1 cellular context compared by ENCODE assay signal in genomic region chr5:54024466-54024865, GRCh38.
TF ChIP-seq lines count a peak whose summit lies in the region.

No MANE protein-coding gene starts in this region.

TF ChIP-seq in A549, 52 proteins besides CTCF, POLR2A, EP300 and RAD21 (continued from another document):
- TF ChIP-seq BCL3 (IDR thresholded peaks at IDR 0.05) (no peak), FOSL2 (IDR thresholded peaks at IDR 0.05) (no peak), FOSL2 (CRISPR knock-in tag; IDR thresholded peaks at IDR 0.05) (peak; percentile 46; the same call in 1 of the 2 replicates), NR3C1 (IDR thresholded peaks at IDR 0.05) (no peak), MAFK (IDR thresholded peaks at IDR 0.05; ENCODE audit: partially characterized antibody) (no peak)
- TF ChIP-seq, protein P1, sequence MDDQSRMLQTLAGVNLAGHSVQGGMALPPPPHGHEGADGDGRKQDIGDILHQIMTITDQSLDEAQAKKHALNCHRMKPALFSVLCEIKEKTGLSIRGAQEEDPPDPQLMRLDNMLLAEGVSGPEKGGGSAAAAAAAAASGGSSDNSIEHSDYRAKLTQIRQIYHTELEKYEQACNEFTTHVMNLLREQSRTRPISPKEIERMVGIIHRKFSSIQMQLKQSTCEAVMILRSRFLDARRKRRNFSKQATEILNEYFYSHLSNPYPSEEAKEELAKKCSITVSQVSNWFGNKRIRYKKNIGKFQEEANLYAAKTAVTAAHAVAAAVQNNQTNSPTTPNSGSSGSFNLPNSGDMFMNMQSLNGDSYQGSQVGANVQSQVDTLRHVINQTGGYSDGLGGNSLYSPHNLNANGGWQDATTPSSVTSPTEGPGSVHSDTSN (IDR thresholded peaks at IDR 0.05), result no peak
